In genomic region chr20:16752901-16753300, GRCh38 we compare ENCODE assay signal across 25 cellular contexts. TPM values are rescaled to one million over a fixed set of nuclear protein-coding genes. Genes with fewer than 3 reads are reported as not detected.
DNase-seq lines count a peak whose midpoint lies in the region; ATAC-seq, FAIRE-seq and TF ChIP-seq lines count a peak whose summit lies in the region.
"Had no signal": no experiment of that assay in that cellular context is flagged by ENCODE, and none has a peak within 500 bp of the region (broad histone marks: within the 10 kb centered on the region; RNA-seq: fewer than 3 reads in every experiment).

No MANE protein-coding gene starts in this region.

- CTCF ChIA-PET in IMR-90 (lab: Yijun Ruan, JAX) (no interaction called here), HepG2 (lab: Yijun Ruan, JAX; ENCODE audit: low intra/inter-chr PET ratio, low total read pairs) (no interaction called here)

- dilution Hi-C loops in IMR-90 (cut with HindIII; ENCODE audit: low sequenced_read_pairs, unreplicated experiment) = no loop called here

- H4K8ac ChIP-seq in IMR-90 (ENCODE audit: low read depth in 2 of 2, low read length in 2 of 2) = no peak overlapping the region
- H4K8ac ChIP-seq in H9 (replicated peaks; ENCODE audit: insufficient read length, low read depth, low read length) = no peak overlapping the region

- no peak overlapping the region for H3K18ac ChIP-seq in IMR-90 (ENCODE audit: low read depth, low read length)
- H3K18ac ChIP-seq in H9 (ENCODE audit: insufficient read length, low read depth, low read length) = no peak overlapping the region

- POLR2A ChIA-PET in IMR-90 (lab: Charles Lee; ENCODE audit: unreplicated experiment) (no interaction called here), HepG2 (lab: Yijun Ruan, JAX) (no interaction called here)

- H2BK5ac ChIP-seq in IMR-90 (ENCODE audit: low read depth, low read length, poor library complexity, severe bottlenecking) (no peak overlapping the region), H9 (ENCODE audit: insufficient read length, low read length) (no peak overlapping the region)

- H3K14ac ChIP-seq in IMR-90 (replicated peaks; ENCODE audit: low read depth, low read length) = no peak overlapping the region
- no peak overlapping the region for H3K14ac ChIP-seq in H9 (ENCODE audit: insufficient read depth, low read length)

- no peaks in the 10 kb centered on the region for H3K27me3 Mint-ChIP-seq in H9 (ENCODE audit: low read depth)

- H4K91ac ChIP-seq in IMR-90 (ENCODE audit: insufficient read depth, low read depth, low read length) = no peak overlapping the region
- no peak overlapping the region for H4K91ac ChIP-seq in H9 (ENCODE audit: insufficient read length, low read depth, low read length)

- no peaks in the 10 kb centered on the region for H4K20me1 ChIP-seq in BLaER1
- H4K20me1 ChIP-seq in IMR-90 (ENCODE audit: insufficient read depth, low read length) = no peaks in the 10 kb centered on the region
- no peaks in the 10 kb centered on the region for H4K20me1 ChIP-seq in HepG2 (ENCODE audit: insufficient read depth, low read length)
- no peaks in the 10 kb centered on the region for H4K20me1 ChIP-seq in H9 (ENCODE audit: control insufficient read depth, insufficient read depth, insufficient read length)

- TF ChIP-seq RAD21 in IMR-90 (IDR thresholded peaks at IDR 0.05; ENCODE audit: low read length) = no peak
- TF ChIP-seq RAD21 in HepG2 (CRISPR knock-in tag; IDR thresholded peaks at IDR 0.05) = no peak

- peak; percentile 40; the same call in 1 of the 2 replicates for ATAC-seq in IMR-90 (ENCODE audit: low read depth)
- no peak for ATAC-seq in HepG2
- ATAC-seq: CD8-positive, alpha-beta T cell; GM12878; HCT116 had no signal

- DNase-seq in IMR-90 = peak; percentile 3
- peak; percentile 56 for DNase-seq in fibroblast of gingiva (ENCODE audit: low read depth)
- DNase-seq in HepG2 (ENCODE audit: low spot score) = no peak
- no peak for DNase-seq in H9
- DNase-seq in GDM1 (lab: John Stamatoyannopoulos, UW) = no peak
- DNase-seq in glomerular visceral epithelial cell (ENCODE audit: extremely low spot score) = no peak
- DNase-seq in NCI-H226 = no peak
- DNase-seq: ACHN; AML-193; BE2C; Caco-2; CD4-positive, CD25-positive, alpha-beta regulatory T cell; CD8-positive, alpha-beta T cell; DMS153; DND-41; H7 had no signal

- peaks cover 38% of the 10 kb centered on the region for H3K36me3 ChIP-seq in BLaER1
- H3K36me3 ChIP-seq in IMR-90 (ENCODE audit: control insufficient read depth, insufficient read depth, low read length) = no peaks in the 10 kb centered on the region
- H3K36me3 ChIP-seq in HepG2 (replicated peaks in 1 of 2; ENCODE audit: control insufficient read depth in 1 of 2, insufficient read depth in 2 of 2, low read length in 2 of 2) = no peaks in the 10 kb centered on the region
- H3K36me3 ChIP-seq: BE2C had no signal

- no peak for TF ChIP-seq CTCF in IMR-90 (conservative IDR thresholded peaks at IDR 0.05; ENCODE audit: low read depth, low read length)
- no peak for TF ChIP-seq CTCF in HepG2 (CRISPR knock-in tag; IDR thresholded peaks at IDR 0.05)
- no peak for TF ChIP-seq CTCF in H9 (conservative IDR thresholded peaks at IDR 0.05)

- H3K9ac ChIP-seq in BLaER1 (peak overlapping the region; percentile 80; the same call in 1 of the 2 replicates), IMR-90 (ENCODE audit: low read depth, low read length) (no peak overlapping the region), HepG2 (ENCODE audit: insufficient read depth, low read depth, low read length) (no peak overlapping the region), H9 (ENCODE audit: extremely low read depth, insufficient read length, low read length) (no peak overlapping the region)

- H2BK120ac ChIP-seq in IMR-90 (ENCODE audit: low read depth, low read length) = no peak overlapping the region
- H2BK120ac ChIP-seq in H9 (ENCODE audit: low read depth, low read length, poor library complexity, severe bottlenecking) = no peak overlapping the region

- H2BK15ac ChIP-seq in IMR-90 (ENCODE audit: low read depth, low read length) = no peak overlapping the region
- no peak overlapping the region for H2BK15ac ChIP-seq in H9 (ENCODE audit: low read depth, low read length)

- H3K79me1 ChIP-seq in IMR-90 (ENCODE audit: low read depth in 1 of 2, low read length in 2 of 2) (no peaks in the 10 kb centered on the region), H9 (ENCODE audit: insufficient read depth, low read depth, low read length, poor library complexity, severe bottlenecking) (no peaks in the 10 kb centered on the region)

- H3K4me2 ChIP-seq in BLaER1 (peak overlapping the region; percentile 66), IMR-90 (ENCODE audit: low read depth, low read length) (no peak overlapping the region), HepG2 (ENCODE audit: low read depth, low read length) (no peak overlapping the region), H9 (ENCODE audit: insufficient read depth, insufficient read length, low read length) (no peak overlapping the region)

- H3K4me1 Mint-ChIP-seq in H9 = peaks cover 12% of the 10 kb centered on the region in 2 experiments
- H3K4me1 Mint-ChIP-seq: CD4-positive, CD25-positive, alpha-beta regulatory T cell had no signal

- H2AK9ac ChIP-seq in IMR-90 (replicated peaks; ENCODE audit: low read depth, low read length, poor library complexity) = no peak overlapping the region

- no peak overlapping the region for H2BK20ac ChIP-seq in IMR-90 (ENCODE audit: low read depth, low read length)
- H2BK20ac ChIP-seq in H9 (ENCODE audit: low read depth, low read length, poor library complexity, severe bottlenecking) = no peak overlapping the region

- intact Hi-C loops in IMR-90 (cut with micrococcal nuclease) = no loop called here
- intact Hi-C loops in HepG2 (cut with micrococcal nuclease; ENCODE audit: unreplicated experiment) = no loop called here

- no peak for TF ChIP-seq EP300 in HepG2 (IDR thresholded peaks at IDR 0.05; ENCODE audit: low read depth in 2 of 2, low read length in 2 of 2)
- no peak for TF ChIP-seq EP300 in HepG2 (CRISPR knock-in tag; IDR thresholded peaks at IDR 0.05; ENCODE audit: borderline replicate concordance)

- TF ChIP-seq POLR2A in IMR-90 (IDR thresholded peaks at IDR 0.05; ENCODE audit: low read depth, low read length) (no peak), HepG2 (IDR thresholded peaks at IDR 0.05; ENCODE audit: insufficient read depth in 1 of 2, low read depth in 2 of 2, low read length in 2 of 2) (no peak)

- BruUV-seq in IMR-90 (replicated peaks; lab: Mats Ljungman, UMichigan) (no TSS peak), HepG2 (replicated peaks; lab: Mats Ljungman, UMichigan) (no TSS peak)

- H3K9me3 ChIP-seq in BLaER1 = peaks cover 45% of the 10 kb centered on the region
- H3K9me3 ChIP-seq in IMR-90 (ENCODE audit: control insufficient read depth, insufficient read depth, low read length) = no peaks in the 10 kb centered on the region
- H3K9me3 ChIP-seq in HepG2 (ENCODE audit: low read length) = no peaks in the 10 kb centered on the region
- H3K9me3 ChIP-seq in H9 (ENCODE audit: control insufficient read depth, low read depth, low read length) = peaks cover 6% of the 10 kb centered on the region
- H3K9me3 ChIP-seq: BE2C had no signal

- no peak overlapping the region for H2BK12ac ChIP-seq in H9 (ENCODE audit: insufficient read length, low read depth, low read length)

- H3K36me3 Mint-ChIP-seq in H9 (ENCODE audit: insufficient read depth in 1 of 3, low read depth in 3 of 3) = peaks cover 6 to 12% (median 7%) of the 10 kb centered on the region in 3 experiments; a peak in 4 of 7 replicates
- H3K36me3 Mint-ChIP-seq: CD4-positive, CD25-positive, alpha-beta regulatory T cell; CD8-positive, alpha-beta T cell had no signal

- H2AK5ac ChIP-seq in IMR-90 (ENCODE audit: low read depth, low read length) (no peak overlapping the region), H9 (ENCODE audit: insufficient read length, low read length) (no peak overlapping the region)

- H3K56ac ChIP-seq in IMR-90 (ENCODE audit: extremely low read depth, insufficient read depth, low read length) = no peak overlapping the region
- no peak overlapping the region for H3K56ac ChIP-seq in H9 (ENCODE audit: insufficient read length, low read depth, low read length)

- no peak for FAIRE-seq in HepG2 (lab: Jason Lieb, UNC)
- FAIRE-seq: A204.1, G401.6, GM12878, GM19239, H1 had no signal

- no peaks in the 10 kb centered on the region for H3K79me2 ChIP-seq in HepG2 (ENCODE audit: insufficient read depth, low read length)
- H3K79me2 ChIP-seq in H9 (ENCODE audit: insufficient read depth, low read length) = no peaks in the 10 kb centered on the region

- H3K4me3 ChIP-seq in BLaER1 (peak overlapping the region; percentile 65; the same call in 1 of the 2 replicates), IMR-90 (ENCODE audit: insufficient read depth, low read depth, low read length) (no peak overlapping the region), HepG2 (replicated peaks in 1 of 3; ENCODE audit: insufficient read depth in 1 of 3, low read depth in 2 of 3, low read length in 3 of 3) (no peak overlapping the region)
- H3K4me3 ChIP-seq: GM12878 had no signal

- no peaks in the 10 kb centered on the region for H3K27me3 ChIP-seq in BLaER1
- peaks cover 5% of the 10 kb centered on the region for H3K27me3 ChIP-seq in IMR-90 (ENCODE audit: control insufficient read depth, insufficient read depth, low read length)
- no peaks in the 10 kb centered on the region for H3K27me3 ChIP-seq in HepG2 (ENCODE audit: control insufficient read depth in 1 of 2, insufficient read depth in 2 of 2, low read length in 2 of 2)
- H3K27me3 ChIP-seq in H9 (ENCODE audit: insufficient read depth, low read length) = no peaks in the 10 kb centered on the region
- H3K27me3 ChIP-seq: BE2C had no signal

- H3K9me1 ChIP-seq in IMR-90 (ENCODE audit: insufficient read depth, low read length) = no peaks in the 10 kb centered on the region

- H4K5ac ChIP-seq in IMR-90 (ENCODE audit: low read depth, low read length) = no peak overlapping the region
- no peak overlapping the region for H4K5ac ChIP-seq in H9 (ENCODE audit: insufficient read length, low read depth, low read length)

- no peak overlapping the region for H3K4ac ChIP-seq in IMR-90 (ENCODE audit: low read depth, low read length)
- H3K4ac ChIP-seq in H9 (ENCODE audit: low read depth, low read length) = no peak overlapping the region

- H3K27ac ChIP-seq in BLaER1 (peak overlapping the region; percentile 77), IMR-90 (ENCODE audit: insufficient read depth, low read length) (no peak overlapping the region), HepG2 (ENCODE audit: extremely low read length, insufficient read depth, low read length) (no peak overlapping the region), H9 (ENCODE audit: insufficient read length, low read depth, low read length) (no peak overlapping the region)
- H3K27ac ChIP-seq: 22Rv1, C4-2B had no signal

- H3K23me2 ChIP-seq in H9 (ENCODE audit: insufficient read length, low read depth, low read length, poor library complexity, severe bottlenecking) = no peaks in the 10 kb centered on the region

- H3K9me3 Mint-ChIP-seq in H9 = peaks cover 10 to 19% of the 10 kb centered on the region in 2 experiments
- H3K9me3 Mint-ChIP-seq: CD4-positive, CD25-positive, alpha-beta regulatory T cell; CD8-positive, alpha-beta T cell had no signal

- H3T11ph ChIP-seq in H9 (ENCODE audit: low read length) = no peak overlapping the region

- H3K4me3 Mint-ChIP-seq in H9 = no peak overlapping the region
- H3K4me3 Mint-ChIP-seq: CD4-positive, CD25-positive, alpha-beta regulatory T cell; CD8-positive, alpha-beta T cell had no signal

- H2AFZ ChIP-seq in IMR-90 (replicated peaks; ENCODE audit: low read length, poor library complexity) (no peak overlapping the region), HepG2 (ENCODE audit: low read length) (no peak overlapping the region), H9 (ENCODE audit: low read length) (no peak overlapping the region)

- in situ Hi-C loops in IMR-90 (cut with MboI; ENCODE audit: low sequenced_read_pairs) = no loop called here
- in situ Hi-C loops in HepG2 (cut with HindIII; ENCODE audit: extremely low pct_ligation_motif_present, low pct_unique_long_range_greater_than_20kb) = no loop called here

- peaks cover 63% of the 10 kb centered on the region for H3K4me1 ChIP-seq in BLaER1
- peaks cover 4% of the 10 kb centered on the region; the same call in 1 of the 2 replicates for H3K4me1 ChIP-seq in IMR-90 (ENCODE audit: control insufficient read depth, insufficient read depth, low read length)
- H3K4me1 ChIP-seq in HepG2 (ENCODE audit: insufficient read depth, low read length) = no peaks in the 10 kb centered on the region
- no peaks in the 10 kb centered on the region; the same call in 1 of the 2 replicates for H3K4me1 ChIP-seq in H9 (ENCODE audit: insufficient read depth, low read length)
- H3K4me1 ChIP-seq: BE2C, Caco-2 had no signal

- no peak overlapping the region for H3K27ac Mint-ChIP-seq in H9
- H3K27ac Mint-ChIP-seq: CD4-positive, CD25-positive, alpha-beta regulatory T cell; CD8-positive, alpha-beta T cell had no signal

- H3K23ac ChIP-seq in IMR-90 (ENCODE audit: low read depth, low read length) (no peak overlapping the region), H9 (ENCODE audit: insufficient read length, low read depth, low read length) (no peak overlapping the region)

RNA-seq across cellular contexts. Expression of gene OTOR, which starts 4.7 kb away (rescaled TPM):
- not detected in 2 replicates for total RNA-seq in IMR-90 (2012; rRNA removed)
- polyA plus RNA-seq in IMR-90 (2012; rRNA removed) = not detected in 2 replicates
- not detected in 2 replicates for polyA plus RNA-seq in IMR-90 (2012; cell fraction: cytosol; rRNA removed)
- polyA plus RNA-seq in IMR-90 (2012; cell fraction: nucleus; rRNA removed; ENCODE audit: low replicate concordance) = not detected in 2 replicates
- not detected in 2 replicates for total RNA-seq in HepG2 (2016; rRNA removed; fragmentation: Illumina TruSeq; extraction: Trizol)
- not detected in 2 replicates for total RNA-seq in HepG2 (2016; cell fraction: cytosol; rRNA removed; fragmentation: Illumina TruSeq; extraction: Trizol; ENCODE audit: low read depth)
- total RNA-seq in HepG2 (2016; cell fraction: insoluble cytoplasmic fraction; rRNA removed; fragmentation: Illumina TruSeq; extraction: Trizol) = not detected in 2 replicates
- not detected in 2 replicates for total RNA-seq in HepG2 (2016; cell fraction: membrane; rRNA removed; fragmentation: Illumina TruSeq; extraction: Trizol)
- not detected in 2 replicates for total RNA-seq in HepG2 (2016; cell fraction: nucleus; rRNA removed; fragmentation: Illumina TruSeq; extraction: Trizol)
- polyA plus RNA-seq in HepG2 (2011; rRNA removed) = not detected in 2 replicates
- polyA plus RNA-seq in HepG2 (2011; cell fraction: cytosol; rRNA removed) = not detected in 2 replicates
- not detected in 2 replicates for polyA plus RNA-seq in HepG2 (2011; cell fraction: nucleus; rRNA removed)
- not detected in 2 replicates for polyA plus RNA-seq in HepG2 (2012)
- not detected in 2 replicates for polyA plus RNA-seq in HepG2 (2016; cell fraction: cytosol; fragmentation: Illumina TruSeq; extraction: Trizol; ENCODE audit: low read depth)
- not detected in 2 replicates for polyA plus RNA-seq in HepG2 (2016; cell fraction: insoluble cytoplasmic fraction; fragmentation: Illumina TruSeq; extraction: Trizol; ENCODE audit: low read depth)
- not detected in 2 replicates for polyA plus RNA-seq in HepG2 (2016; cell fraction: membrane; fragmentation: Illumina TruSeq; extraction: Trizol; ENCODE audit: low read depth)
- polyA plus RNA-seq in HepG2 (2016; cell fraction: nucleus; fragmentation: Illumina TruSeq; extraction: Trizol; ENCODE audit: insufficient read depth, low read depth) = not detected in 2 replicates
- not detected in 2 replicates for polyA minus RNA-seq in HepG2 (2011; rRNA and poly(A)+ RNA removed; ENCODE audit: low replicate concordance)
- not detected in 2 replicates for polyA minus RNA-seq in HepG2 (2011; cell fraction: cytosol; rRNA and poly(A)+ RNA removed)
- not detected in 2 replicates for polyA minus RNA-seq in HepG2 (2011; cell fraction: nucleus; rRNA and poly(A)+ RNA removed)
- total RNA-seq in H9 (2021) = not detected in 2 replicates
- total RNA-seq: Caco-2; CD4-positive, CD25-positive, alpha-beta regulatory T cell; CD8-positive, alpha-beta T cell; GM12878; H1; H7 had no signal
- polyA plus RNA-seq: CD4-positive, CD25-positive, alpha-beta regulatory T cell; GM12878; H1 had no signal

RNA-seq across cellular contexts. Expression of gene SNRPB2, which starts 23.1 kb away (rescaled TPM):
- total RNA-seq in IMR-90 (2012; rRNA removed) (27.1 and 69.2 TPM in 2 replicates), HepG2 (2016; rRNA removed; fragmentation: Illumina TruSeq; extraction: Trizol) (204 and 278 TPM in 2 replicates), H9 (2021) (91.3 and 93.2 TPM in 2 replicates)
- polyA plus RNA-seq in IMR-90 (2012; rRNA removed) (61.4 and 65.6 TPM in 2 replicates), HepG2 (2011; rRNA removed) (70.8 and 107 TPM in 2 replicates)
- polyA plus RNA-seq in IMR-90 (2012; cell fraction: cytosol; rRNA removed) = 5.4 and 8.9 TPM in 2 replicates
- polyA plus RNA-seq in IMR-90 (2012; cell fraction: nucleus; rRNA removed; ENCODE audit: low replicate concordance) = 1.3 and 16.6 TPM in 2 replicates
- total RNA-seq in HepG2 (2016; cell fraction: cytosol; rRNA removed; fragmentation: Illumina TruSeq; extraction: Trizol; ENCODE audit: low read depth) = 43.3 and 44.2 TPM in 2 replicates
- total RNA-seq in HepG2 (2016; cell fraction: insoluble cytoplasmic fraction; rRNA removed; fragmentation: Illumina TruSeq; extraction: Trizol) = 198 and 292 TPM in 2 replicates
- total RNA-seq in HepG2 (2016; cell fraction: membrane; rRNA removed; fragmentation: Illumina TruSeq; extraction: Trizol) = 54.1 and 57.0 TPM in 2 replicates
- total RNA-seq in HepG2 (2016; cell fraction: nucleus; rRNA removed; fragmentation: Illumina TruSeq; extraction: Trizol) = 82.6 and 87.9 TPM in 2 replicates
- polyA plus RNA-seq in HepG2 (2011; cell fraction: cytosol; rRNA removed) = 39.8 and 64.8 TPM in 2 replicates
- polyA plus RNA-seq in HepG2 (2011; cell fraction: nucleus; rRNA removed) = 13.1 and 22.0 TPM in 2 replicates
- polyA plus RNA-seq in HepG2 (2012) = 101 and 136 TPM in 2 replicates
- polyA plus RNA-seq in HepG2 (2016; cell fraction: cytosol; fragmentation: Illumina TruSeq; extraction: Trizol; ENCODE audit: low read depth) = 32.5 and 35.0 TPM in 2 replicates
- polyA plus RNA-seq in HepG2 (2016; cell fraction: insoluble cytoplasmic fraction; fragmentation: Illumina TruSeq; extraction: Trizol; ENCODE audit: low read depth) = 294 and 338 TPM in 2 replicates
- polyA plus RNA-seq in HepG2 (2016; cell fraction: membrane; fragmentation: Illumina TruSeq; extraction: Trizol; ENCODE audit: low read depth) = 34.6 and 41.2 TPM in 2 replicates
- polyA plus RNA-seq in HepG2 (2016; cell fraction: nucleus; fragmentation: Illumina TruSeq; extraction: Trizol; ENCODE audit: insufficient read depth, low read depth) = 107 and 110 TPM in 2 replicates
- 14.1 and 27.4 TPM in 2 replicates for polyA minus RNA-seq in HepG2 (2011; rRNA and poly(A)+ RNA removed; ENCODE audit: low replicate concordance)
- polyA minus RNA-seq in HepG2 (2011; cell fraction: cytosol; rRNA and poly(A)+ RNA removed) = 41.5 and 42.3 TPM in 2 replicates
- 32.2 and 33.3 TPM in 2 replicates for polyA minus RNA-seq in HepG2 (2011; cell fraction: nucleus; rRNA and poly(A)+ RNA removed)

Comparison
In these comparisons a context has a peak if more than half of its experiments do, and no peak if none do; other contexts are left out.
1. DNase-seq: peak in IMR-90 (single experiment) and fibroblast of gingiva (single experiment); none in HepG2 (single experiment), H9 (single experiment), GDM1 (single experiment), glomerular visceral epithelial cell (single experiment) and NCI-H226 (single experiment).